16 cellular contexts compared by ENCODE assay signal in the genomic region with DNA sequence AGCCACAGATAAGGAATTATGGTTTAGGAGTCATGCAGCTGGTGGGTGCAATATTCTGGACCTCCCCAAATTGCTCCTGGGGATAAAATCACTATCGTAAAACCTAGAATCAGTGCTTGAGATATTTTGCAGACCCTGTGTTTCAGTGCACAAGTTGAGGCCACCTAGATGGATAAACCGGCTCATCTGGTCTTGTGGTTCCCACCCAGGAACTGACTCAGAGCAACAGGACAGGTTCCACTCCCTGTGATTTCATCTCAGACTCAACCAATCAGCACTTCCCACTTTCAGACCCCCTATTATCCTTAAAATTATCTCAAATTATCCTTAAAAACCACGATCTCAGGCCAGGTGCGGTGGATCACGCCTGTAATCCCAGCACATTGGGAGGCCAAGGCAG.
"Had no signal": no experiment of that assay in that cellular context is flagged by ENCODE, and none has a peak within 500 bp of the region (broad histone marks: within the 10 kb centered on the region; RNA-seq: fewer than 3 reads in every experiment).

No MANE protein-coding gene starts in this region.

- H3K9me3 ChIP-seq: esophagus muscularis mucosa, left ventricle myocardium inferior, right atrium auricular region, stomach, testis, upper lobe of left lung had no signal

- H3K9me3 Mint-ChIP-seq: activated naive CD8-positive, alpha-beta T cell treated with anti-CD3 and anti-CD28 coated beads, Interleukin-2, amount 10 ng/mL, durations not matched to agents 7 days and 5 days had no signal

- FAIRE-seq: colon had no signal

- H3K27ac Mint-ChIP-seq: activated naive CD8-positive, alpha-beta T cell treated with anti-CD3 and anti-CD28 coated beads, Interleukin-2, amount 10 ng/mL, durations not matched to agents 7 days and 5 days; progenitor cell of endocrine pancreas had no signal

- H3K4me3 ChIP-seq: dorsolateral prefrontal cortex, esophagus muscularis mucosa, left ventricle myocardium inferior, right atrium auricular region, stomach, testis, upper lobe of left lung had no signal

- H3K36me3 ChIP-seq: esophagus muscularis mucosa, left ventricle myocardium inferior, right atrium auricular region, stomach, upper lobe of left lung, WERI-Rb-1 had no signal

- H3K4me3 Mint-ChIP-seq: activated naive CD8-positive, alpha-beta T cell treated with anti-CD3 and anti-CD28 coated beads, Interleukin-2, amount 10 ng/mL, durations not matched to agents 7 days and 5 days had no signal

- H3K36me3 Mint-ChIP-seq: activated naive CD8-positive, alpha-beta T cell treated with anti-CD3 and anti-CD28 coated beads, Interleukin-2, amount 10 ng/mL, durations not matched to agents 7 days and 5 days had no signal

- DNase-seq: activated CD4-positive, alpha-beta T cell treated with anti-CD3 and anti-CD28 coated beads, Interleukin-2, amount 50 U/mL, for 4 hours; activated naive CD8-positive, alpha-beta T cell treated with anti-CD3 and anti-CD28 coated beads, Interleukin-2, amount 10 ng/mL, durations not matched to agents 7 days and 5 days; amygdala; caudate nucleus; dorsolateral prefrontal cortex; hypothalamus; left ventricle myocardium inferior; stimulated activated CD4-positive, alpha-beta T cell treated with anti-CD3 and anti-CD28 coated beads, Interleukin-2, amount 100 ng/mL, for 48 hours; stomach; testis; upper lobe of left lung; WERI-Rb-1 had no signal

- H3K27ac ChIP-seq: dorsolateral prefrontal cortex, esophagus muscularis mucosa, left ventricle myocardium inferior, right atrium auricular region, stomach, testis, upper lobe of left lung, WERI-Rb-1 had no signal

- H3K4me1 ChIP-seq: right atrium auricular region, testis had no signal

- H3K27me3 ChIP-seq: dorsolateral prefrontal cortex, esophagus muscularis mucosa, right atrium auricular region, stomach, testis, upper lobe of left lung had no signal

- H3K27me3 Mint-ChIP-seq: activated naive CD8-positive, alpha-beta T cell treated with anti-CD3 and anti-CD28 coated beads, Interleukin-2, amount 10 ng/mL, durations not matched to agents 7 days and 5 days; progenitor cell of endocrine pancreas had no signal
